ENCODE assay signal across 1 cellular context in genomic region chr9:88814521-88815101, GRCh38.
TF ChIP-seq lines count a peak whose summit lies in the region.

No MANE protein-coding gene starts in this region.

TF ChIP-seq in GM23338, 12 proteins besides CTCF, POLR2A, EP300 and RAD21 (continued from another document):
- TF ChIP-seq ETS1 (IDR thresholded peaks at IDR 0.05) (no peak), EZH2phosphoT487 (IDR thresholded peaks at IDR 0.05; ENCODE audit: unreplicated experiment) (no peak), JUNB (IDR thresholded peaks at IDR 0.05; ENCODE audit: unreplicated experiment) (no peak), STAT1 (IDR thresholded peaks at IDR 0.05; ENCODE audit: unreplicated experiment) (no peak), EZH2 (IDR thresholded peaks at IDR 0.05; ENCODE audit: low read depth, unreplicated experiment) (no peak), ZNF331 (CRISPR knock-in tag; IDR thresholded peaks at IDR 0.05; ENCODE audit: low read depth) (no peak)
